ENCODE assay signal across 9 cellular contexts in genomic region chr15:41870689-41871081, GRCh38. TPM values are rescaled to one million over a fixed set of nuclear protein-coding genes. Genes with fewer than 3 reads are reported as not detected.
DNase-seq lines count a peak whose midpoint lies in the region; ATAC-seq, FAIRE-seq and TF ChIP-seq lines count a peak whose summit lies in the region.
"Had no signal": no experiment of that assay in that cellular context is flagged by ENCODE, and none has a peak within 500 bp of the region (broad histone marks: within the 10 kb centered on the region; RNA-seq: fewer than 3 reads in every experiment).

No MANE protein-coding gene starts in this region.

- peak overlapping the region; percentile 60 for H3K27ac Mint-ChIP-seq in CD8-positive, alpha-beta T cell
- H3K27ac Mint-ChIP-seq in astrocyte (ENCODE audit: unreplicated experiment), result no peak overlapping the region

- no peak for TF ChIP-seq CTCF in CD8-positive, alpha-beta T cell (IDR thresholded peaks at IDR 0.05)
- TF ChIP-seq CTCF in astrocyte (IDR thresholded peaks at IDR 0.05; ENCODE audit: insufficient read depth, low read depth, low read length), result no peak

- H3K4me3 Mint-ChIP-seq in CD8-positive, alpha-beta T cell, result no peak overlapping the region
- no peak overlapping the region for H3K4me3 Mint-ChIP-seq in astrocyte (ENCODE audit: unreplicated experiment)

- H3K4me1 Mint-ChIP-seq in CD8-positive, alpha-beta T cell (ENCODE audit: low read depth), result peaks cover 4% of the 10 kb centered on the region
- H3K4me1 Mint-ChIP-seq in astrocyte (ENCODE audit: low read depth, unreplicated experiment), result no peaks in the 10 kb centered on the region

- H3K27ac ChIP-seq in CD8-positive, alpha-beta T cell (ENCODE audit: low read depth, low read length), result no peak overlapping the region
- H3K27ac ChIP-seq in astrocyte (ENCODE audit: low read depth, low read length), result no peak overlapping the region

- in situ Hi-C loops in HAP-1 (cut with MboI; ENCODE audit: low sequenced_read_pairs), result no loop called here

- no peaks in the 10 kb centered on the region for H3K9me3 Mint-ChIP-seq in CD8-positive, alpha-beta T cell
- peaks cover 7% of the 10 kb centered on the region for H3K9me3 Mint-ChIP-seq in astrocyte (ENCODE audit: unreplicated experiment)

- POLR2A ChIA-PET in CD8-positive, alpha-beta T cell (lab: Charles Lee), result interaction anchor here (2.9 kb wide), 1 partner anchor 24 kb away, joined by 10 read pairs; no protein-coding TSS in a partner anchor

- no peaks in the 10 kb centered on the region for H3K27me3 ChIP-seq in CD8-positive, alpha-beta T cell (ENCODE audit: insufficient read depth, low read length)
- peaks cover 8% of the 10 kb centered on the region for H3K27me3 ChIP-seq in astrocyte (ENCODE audit: insufficient read depth, low read length)
- H3K27me3 ChIP-seq in HAP-1 (ENCODE audit: low read depth), result no peaks in the 10 kb centered on the region; the same call in 1 of the 2 replicates

- H2AFZ ChIP-seq in astrocyte (ENCODE audit: low read depth, low read length), result no peak overlapping the region

- CTCF ChIA-PET in CD8-positive, alpha-beta T cell (lab: Charles Lee), result interaction anchor here (2.1 kb wide), 1 partner anchor 34 kb away, joined by 7 read pairs; no protein-coding TSS in a partner anchor

- H3K79me2 ChIP-seq in astrocyte (ENCODE audit: insufficient read depth, low read length), result no peaks in the 10 kb centered on the region

- H3K36me3 ChIP-seq in CD8-positive, alpha-beta T cell (ENCODE audit: insufficient read depth, low read length), result no peaks in the 10 kb centered on the region
- H3K36me3 ChIP-seq in astrocyte (ENCODE audit: insufficient read depth, low read length), result no peaks in the 10 kb centered on the region
- H3K36me3 ChIP-seq in HAP-1 (replicated peaks), result no peaks in the 10 kb centered on the region

- FAIRE-seq in astrocyte (lab: Jason Lieb, UNC), result no peak

- H3K4me3 ChIP-seq in CD8-positive, alpha-beta T cell (ENCODE audit: low read depth, low read length), result no peak overlapping the region
- H3K4me3 ChIP-seq in astrocyte (ENCODE audit: insufficient read depth, low read depth, low read length) (no peak overlapping the region), HAP-1 (no peak overlapping the region)

- H3K36me3 Mint-ChIP-seq in CD8-positive, alpha-beta T cell, result no peaks in the 10 kb centered on the region
- peaks cover 18% of the 10 kb centered on the region for H3K36me3 Mint-ChIP-seq in astrocyte (ENCODE audit: low read depth, unreplicated experiment)

- no peak overlapping the region for H3K9ac ChIP-seq in astrocyte (ENCODE audit: low read length)

- no peaks in the 10 kb centered on the region for H3K27me3 Mint-ChIP-seq in CD8-positive, alpha-beta T cell (ENCODE audit: low read depth)
- H3K27me3 Mint-ChIP-seq in astrocyte (ENCODE audit: low read depth, unreplicated experiment), result peaks cover 45% of the 10 kb centered on the region

- peaks cover 14% of the 10 kb centered on the region for H4K20me1 ChIP-seq in astrocyte (ENCODE audit: insufficient read depth, low read length)

- peak overlapping the region; percentile 47 for H3K4me2 ChIP-seq in astrocyte (ENCODE audit: low read length)

- intact Hi-C loops in CD8-positive, alpha-beta T cell (cut with DNase I, micrococcal nuclease), result no loop called here

- DNase-seq in CD8-positive, alpha-beta T cell, result peak in 6 of 7 experiments; percentile 20 to 68 (median 51)
- DNase-seq in T1000 (lab: John Stamatoyannopoulos, UW) (peak; percentile 46), astrocyte (ENCODE audit: low read depth) (peak; percentile 74), putamen (ENCODE audit: low spot score) (peak; percentile 17), NCI-H146 treated with DMSO at 0.1 percent for 48 hours (lab: John Stamatoyannopoulos, UW; ENCODE audit: unreplicated experiment) (no peak), HAP-1 (ENCODE audit: low spot score in 2 of 2) (no peak)

- peak; percentile 95 for ATAC-seq in CD8-positive, alpha-beta T cell
- no peak for ATAC-seq in GM18868 (IDR thresholded peaks at IDR 0.05; ENCODE audit: unreplicated experiment)
- no peak for ATAC-seq in GM21447 (IDR thresholded peaks at IDR 0.05; ENCODE audit: unreplicated experiment)
- ATAC-seq: HCT116 had no signal

- no peaks in the 10 kb centered on the region for H3K9me3 ChIP-seq in CD8-positive, alpha-beta T cell (ENCODE audit: low read length)
- H3K9me3 ChIP-seq in astrocyte (ENCODE audit: insufficient read depth, low read depth, low read length), result no peaks in the 10 kb centered on the region
- H3K9me3 ChIP-seq in HAP-1, result no peaks in the 10 kb centered on the region

- H3K4me1 ChIP-seq in CD8-positive, alpha-beta T cell (ENCODE audit: insufficient read depth, low read length), result peaks cover 10% of the 10 kb centered on the region
- H3K4me1 ChIP-seq in astrocyte (ENCODE audit: insufficient read depth, low read length) (peaks cover 15% of the 10 kb centered on the region), HAP-1 (no peaks in the 10 kb centered on the region)

RNA-seq across cellular contexts. Expression of gene SPTBN5, which starts 23.2 kb away (rescaled TPM):
- total RNA-seq in CD8-positive, alpha-beta T cell, result 1 to 10 TPM; 1.1 to 1.2 TPM
- 5.3 and 6.7 TPM in 2 replicates for total RNA-seq in astrocyte

RNA-seq across cellular contexts. Expression of gene PLA2G4B, which starts 32.0 kb away (rescaled TPM):
- 10 to 100 TPM; 25.0 to 26.1 TPM for total RNA-seq in CD8-positive, alpha-beta T cell
- total RNA-seq in astrocyte, result 1.5 and 1.8 TPM in 2 replicates

RNA-seq across cellular contexts. Expression of gene JMJD7, which starts 42.8 kb away (rescaled TPM):
- 10 to 100 TPM; 27.5 to 38.3 TPM for total RNA-seq in CD8-positive, alpha-beta T cell
- 5.7 and 7.6 TPM in 2 replicates for total RNA-seq in astrocyte

Comparison
In these comparisons a context has a peak if more than half of its experiments do, and no peak if none do; other contexts are left out.
1. DNase-seq: peak in CD8-positive, alpha-beta T cell (6 of 7), T1000 (single experiment), astrocyte (single experiment) and putamen (single experiment); none in NCI-H146 treated with DMSO at 0.1 percent for 48 hours (single experiment) and HAP-1 (0 of 2).